2 cellular contexts compared by ENCODE assay signal in genomic region chr2:179953359-179953758, GRCh38.
TF ChIP-seq lines count a peak whose summit lies in the region.

No MANE protein-coding gene starts in this region.

TF ChIP-seq in HepG2, 621 proteins besides CTCF, POLR2A, EP300 and RAD21 (continued from another document):
- TF ChIP-seq DRAP1 (CRISPR knock-in tag; IDR thresholded peaks at IDR 0.05) = 0 out of 2 replicates have a peak, but pooled peaks have one; percentile 2

TF ChIP-seq in WTC11, 78 proteins besides CTCF, POLR2A, EP300 and RAD21 (continued from another document):
- TF ChIP-seq E2F5 (CRISPR knock-in tag; IDR thresholded peaks at IDR 0.05) (no peak), MYBL2 (CRISPR knock-in tag; IDR thresholded peaks at IDR 0.05) (no peak), STAT6 (CRISPR knock-in tag; conservative IDR thresholded peaks at IDR 0.05; ENCODE audit: low read depth) (no peak), ZNF423 (CRISPR knock-in tag; IDR thresholded peaks at IDR 0.05) (no peak), TEAD4 (CRISPR knock-in tag; IDR thresholded peaks at IDR 0.05) (no peak), NFATC4 (CRISPR knock-in tag; IDR thresholded peaks at IDR 0.05) (no peak), HMGA2 (CRISPR knock-in tag; IDR thresholded peaks at IDR 0.05) (no peak), ATF1 (CRISPR knock-in tag; IDR thresholded peaks at IDR 0.05) (no peak), ATF6 (CRISPR knock-in tag; IDR thresholded peaks at IDR 0.05) (no peak), GABPB1 (CRISPR knock-in tag; IDR thresholded peaks at IDR 0.05) (no peak), ZNF232 (CRISPR knock-in tag; IDR thresholded peaks at IDR 0.05) (no peak), ZNF317 (CRISPR knock-in tag; IDR thresholded peaks at IDR 0.05; ENCODE audit: borderline replicate concordance, low read depth) (no peak), FOXP4 (CRISPR knock-in tag; IDR thresholded peaks at IDR 0.05) (no peak), E2F1 (CRISPR knock-in tag; IDR thresholded peaks at IDR 0.05) (no peak)
